In the genomic region with DNA sequence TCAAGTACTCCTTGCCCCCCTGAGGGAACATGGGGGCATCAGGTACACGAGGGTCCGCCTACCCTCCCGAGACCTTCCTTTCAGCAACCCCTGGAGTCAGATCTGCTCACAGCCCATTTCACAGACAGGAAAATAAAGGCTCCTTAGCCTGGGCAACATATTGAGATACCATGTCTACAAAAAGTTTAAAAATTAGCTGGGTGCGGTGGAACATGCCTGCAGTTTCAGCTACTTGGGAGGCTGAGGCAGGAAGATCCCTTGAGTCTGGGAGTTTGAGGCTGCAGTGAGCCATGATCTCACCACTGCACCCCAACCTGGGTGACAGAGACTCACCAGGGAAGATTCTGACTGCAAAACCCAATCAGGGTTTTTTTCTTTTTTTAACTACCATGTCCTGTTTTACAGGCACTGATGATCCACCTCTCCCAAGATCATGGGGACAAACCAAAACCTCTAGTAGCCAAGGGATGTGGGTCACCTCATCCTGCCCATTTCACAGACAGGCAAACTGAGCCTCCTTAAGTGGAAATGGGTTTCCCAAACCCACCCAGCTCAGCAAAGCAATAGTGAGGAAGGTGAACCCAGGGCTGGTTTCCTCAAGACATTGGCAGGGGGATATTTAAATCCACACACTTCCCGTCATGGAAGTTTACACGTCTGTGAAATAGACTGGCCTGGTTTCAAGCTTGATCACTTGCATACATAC, we compare ENCODE assay signal across 1 cellular context.
TF ChIP-seq lines count a peak whose summit lies in the region.

No MANE protein-coding gene starts in this region.

TF ChIP-seq in HEK293, 187 proteins besides CTCF, POLR2A, EP300 and RAD21 (continued from another document):
- TF ChIP-seq, protein P1, sequence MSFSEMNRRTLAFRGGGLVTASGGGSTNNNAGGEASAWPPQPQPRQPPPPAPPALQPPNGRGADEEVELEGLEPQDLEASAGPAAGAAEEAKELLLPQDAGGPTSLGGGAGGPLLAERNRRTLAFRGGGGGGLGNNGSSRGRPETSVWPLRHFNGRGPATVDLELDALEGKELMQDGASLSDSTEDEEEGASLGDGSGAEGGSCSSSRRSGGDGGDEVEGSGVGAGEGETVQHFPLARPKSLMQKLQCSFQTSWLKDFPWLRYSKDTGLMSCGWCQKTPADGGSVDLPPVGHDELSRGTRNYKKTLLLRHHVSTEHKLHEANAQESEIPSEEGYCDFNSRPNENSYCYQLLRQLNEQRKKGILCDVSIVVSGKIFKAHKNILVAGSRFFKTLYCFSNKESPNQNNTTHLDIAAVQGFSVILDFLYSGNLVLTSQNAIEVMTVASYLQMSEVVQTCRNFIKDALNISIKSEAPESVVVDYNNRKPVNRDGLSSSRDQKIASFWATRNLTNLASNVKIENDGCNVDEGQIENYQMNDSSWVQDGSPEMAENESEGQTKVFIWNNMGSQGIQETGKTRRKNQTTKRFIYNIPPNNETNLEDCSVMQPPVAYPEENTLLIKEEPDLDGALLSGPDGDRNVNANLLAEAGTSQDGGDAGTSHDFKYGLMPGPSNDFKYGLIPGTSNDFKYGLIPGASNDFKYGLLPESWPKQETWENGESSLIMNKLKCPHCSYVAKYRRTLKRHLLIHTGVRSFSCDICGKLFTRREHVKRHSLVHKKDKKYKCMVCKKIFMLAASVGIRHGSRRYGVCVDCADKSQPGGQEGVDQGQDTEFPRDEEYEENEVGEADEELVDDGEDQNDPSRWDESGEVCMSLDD (tag by site-specific recombination; IDR thresholded peaks at IDR 0.05): no peak
- TF ChIP-seq ZXDB (tag by site-specific recombination; IDR thresholded peaks at IDR 0.05): no peak
- TF ChIP-seq EGR2 (tag by site-specific recombination; IDR thresholded peaks at IDR 0.05; ENCODE audit: low read depth): no peak
- no peak for TF ChIP-seq OVOL3 (tag by site-specific recombination; IDR thresholded peaks at IDR 0.05)
- TF ChIP-seq ZNF223 (tag by site-specific recombination; IDR thresholded peaks at IDR 0.05): peak; percentile 31; the same call in 1 of the 2 replicates
- no peak for TF ChIP-seq ZNF48 (tag by site-specific recombination; IDR thresholded peaks at IDR 0.05)
- no peak for TF ChIP-seq ZNF629 (tag by site-specific recombination; IDR thresholded peaks at IDR 0.05)
- no peak for TF ChIP-seq ZNF19 (tag by site-specific recombination; IDR thresholded peaks at IDR 0.05; ENCODE audit: low read depth)
